ENCODE assay signal across 8 cellular contexts in the genomic region with DNA sequence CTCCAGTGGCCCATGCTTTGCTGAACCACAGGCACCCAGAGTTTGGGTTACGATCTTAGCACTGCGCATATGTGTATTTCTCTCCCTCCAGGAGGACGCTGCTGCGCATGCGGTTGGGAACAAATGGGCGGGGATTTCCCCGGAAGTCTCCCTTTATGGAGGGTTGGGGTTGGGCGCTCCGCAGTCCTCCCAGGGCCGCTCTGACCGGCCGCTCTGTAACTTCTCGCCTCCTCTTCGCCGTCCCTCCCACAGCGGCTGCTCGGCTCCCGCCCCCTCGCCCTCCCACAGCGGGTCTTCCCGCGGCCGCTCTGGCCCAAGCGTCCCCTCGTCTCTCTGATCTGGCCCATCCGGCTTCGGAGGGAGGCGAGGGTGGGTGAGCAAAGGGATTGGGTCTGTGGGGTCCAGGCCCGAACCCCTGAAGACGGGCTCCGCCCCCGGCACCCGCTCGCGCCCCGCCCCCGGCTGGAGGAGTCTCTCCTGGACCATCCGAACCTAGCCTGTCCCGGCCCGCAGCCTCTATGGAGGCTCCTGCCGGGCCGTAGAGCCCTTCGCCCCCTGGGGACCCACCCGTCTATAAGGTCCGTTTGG. TPM values are rescaled to one million over a fixed set of nuclear protein-coding genes. Genes with fewer than 3 reads are reported as not detected.
A peak's percentile ranks its signal among the peaks of the same experiment; 100 is the strongest.
DNase-seq lines count a peak whose midpoint lies in the region; ATAC-seq and TF ChIP-seq lines count a peak whose summit lies in the region.

A gene with protein sequence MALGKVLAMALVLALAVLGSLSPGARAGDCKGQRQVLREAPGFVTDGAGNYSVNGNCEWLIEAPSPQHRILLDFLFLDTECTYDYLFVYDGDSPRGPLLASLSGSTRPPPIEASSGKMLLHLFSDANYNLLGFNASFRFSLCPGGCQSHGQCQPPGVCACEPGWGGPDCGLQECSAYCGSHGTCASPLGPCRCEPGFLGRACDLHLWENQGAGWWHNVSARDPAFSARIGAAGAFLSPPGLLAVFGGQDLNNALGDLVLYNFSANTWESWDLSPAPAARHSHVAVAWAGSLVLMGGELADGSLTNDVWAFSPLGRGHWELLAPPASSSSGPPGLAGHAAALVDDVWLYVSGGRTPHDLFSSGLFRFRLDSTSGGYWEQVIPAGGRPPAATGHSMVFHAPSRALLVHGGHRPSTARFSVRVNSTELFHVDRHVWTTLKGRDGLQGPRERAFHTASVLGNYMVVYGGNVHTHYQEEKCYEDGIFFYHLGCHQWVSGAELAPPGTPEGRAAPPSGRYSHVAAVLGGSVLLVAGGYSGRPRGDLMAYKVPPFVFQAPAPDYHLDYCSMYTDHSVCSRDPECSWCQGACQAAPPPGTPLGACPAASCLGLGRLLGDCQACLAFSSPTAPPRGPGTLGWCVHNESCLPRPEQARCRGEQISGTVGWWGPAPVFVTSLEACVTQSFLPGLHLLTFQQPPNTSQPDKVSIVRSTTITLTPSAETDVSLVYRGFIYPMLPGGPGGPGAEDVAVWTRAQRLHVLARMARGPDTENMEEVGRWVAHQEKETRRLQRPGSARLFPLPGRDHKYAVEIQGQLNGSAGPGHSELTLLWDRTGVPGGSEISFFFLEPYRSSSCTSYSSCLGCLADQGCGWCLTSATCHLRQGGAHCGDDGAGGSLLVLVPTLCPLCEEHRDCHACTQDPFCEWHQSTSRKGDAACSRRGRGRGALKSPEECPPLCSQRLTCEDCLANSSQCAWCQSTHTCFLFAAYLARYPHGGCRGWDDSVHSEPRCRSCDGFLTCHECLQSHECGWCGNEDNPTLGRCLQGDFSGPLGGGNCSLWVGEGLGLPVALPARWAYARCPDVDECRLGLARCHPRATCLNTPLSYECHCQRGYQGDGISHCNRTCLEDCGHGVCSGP (N-terminal part only) (plus strand): TSS at position 328 of the 588 bp plus-strand sequence. CDS start 609 bp downstream, outside the sequence.

- intact Hi-C loops in heart right ventricle (cut with DNase I): loop anchor here in 6 of 10 donors (1.0 to 10.0 kb wide), 5 partner anchors 72 to 193 kb away; a partner anchor contains a TSS
- intact Hi-C loops in posterior cingulate gyrus (cut with DNase I): loop anchor here (2.0 to 10.0 kb wide), 3 partner anchors 41 to 81 kb away; a partner anchor contains a TSS

- DNase-seq in NCI-H1436 (lab: John Stamatoyannopoulos, UW) (peak; percentile 98), T follicular helper cell (ENCODE audit: low read depth) (peak; percentile 96), amniotic epithelial cell (ENCODE audit: low read depth) (peak; percentile 98), heart right ventricle (peak; percentile 98), posterior cingulate gyrus (peak; percentile 96 to 100 (median 98)), upper lobe of left lung (peak; percentile 95 to 96)

- WGBS in heart right ventricle, 2 donors: 0 to 1% methylated on average over 44 to 45 of the region's 45 CpGs
- 0% methylated on average over 8 to 25 of the region's 45 CpGs for WGBS in upper lobe of left lung, 2 donors

- H3K4me3 ChIP-seq in GM12875 (ENCODE audit: low read depth, low read length) (peak within 1 kb of the TSS; percentile 83), heart right ventricle (peak within 1 kb of the TSS; percentile 72 to 96 (median 84)), upper lobe of left lung (peak within 1 kb of the TSS; percentile 81 to 92 (median 86))

- H3K4me1 ChIP-seq in heart right ventricle (peaks cover 9 to 36% (median 29%) of the 10 kb centered on the region in 9 donors), upper lobe of left lung (peaks cover 23 to 43% (median 26%) of the 10 kb centered on the region in 4 donors)

- peak; percentile 91 for ATAC-seq in HG02798 (IDR thresholded peaks at IDR 0.05; ENCODE audit: poor library complexity, unreplicated experiment)
- peak; percentile 98 to 99 (median 98) for ATAC-seq in heart right ventricle
- ATAC-seq in upper lobe of left lung (ENCODE audit: low FRiP score in 2 of 2): peak; percentile 98 to 99

- H3K27ac ChIP-seq in heart right ventricle (peak within 1 kb of the TSS; percentile 51 to 90 (median 84)), upper lobe of left lung (peak within 1 kb of the TSS; percentile 24 to 87 (median 77))

- peak in 2 of 4 donors; percentile 36 to 57 for TF ChIP-seq POLR2A in upper lobe of left lung (IDR thresholded peaks at IDR 0.05)

- TF ChIP-seq EP300 in upper lobe of left lung (IDR thresholded peaks at IDR 0.05): no peak

- peak; percentile 82 for TF ChIP-seq CTCF in GM12875 (IDR thresholded peaks at IDR 0.05; ENCODE audit: borderline replicate concordance, insufficient read depth, low read depth, low read length)
- TF ChIP-seq CTCF in heart right ventricle (IDR thresholded peaks at IDR 0.05): peak in 8 of 9 donors; percentile 69 to 96 (median 86)
- peak in 5 of 6 experiments; percentile 69 to 91 (median 81) for TF ChIP-seq CTCF in upper lobe of left lung (IDR thresholded peaks at IDR 0.05)

- H3K27me3 ChIP-seq in heart right ventricle: peaks cover 12 to 35% (median 26%) of the 10 kb centered on the region in 7 donors
- peaks cover 0 to 28% (median 16%) of the 10 kb centered on the region in 4 donors for H3K27me3 ChIP-seq in upper lobe of left lung

- no peaks in the 10 kb centered on the region for H3K36me3 ChIP-seq in heart right ventricle
- H3K36me3 ChIP-seq in upper lobe of left lung: no peaks in the 10 kb centered on the region

- H3K9me3 ChIP-seq in heart right ventricle (no peaks in the 10 kb centered on the region), upper lobe of left lung (no peaks in the 10 kb centered on the region)

RNA-seq across cellular contexts. Expression of the gene that starts here (rescaled TPM):
- total RNA-seq in heart right ventricle (10 to 100 TPM; 33.4 to 44.6 (median 40.4) TPM), upper lobe of left lung (10 to 100 TPM; 13.7 to 30.7 (median 17.8) TPM)
- 10 to 100 TPM; 10.2 to 16.3 TPM for polyA plus RNA-seq in heart right ventricle

Comparison
In these comparisons a context has a peak if more than half of its experiments do, and no peak if none do; other contexts are left out.
1. Peak in every context shown above with its lines: DNase-seq, ATAC-seq, H3K4me3 ChIP-seq and H3K27ac ChIP-seq.